Comparison of ENCODE assay signal across 27 cellular contexts in the genomic region with DNA sequence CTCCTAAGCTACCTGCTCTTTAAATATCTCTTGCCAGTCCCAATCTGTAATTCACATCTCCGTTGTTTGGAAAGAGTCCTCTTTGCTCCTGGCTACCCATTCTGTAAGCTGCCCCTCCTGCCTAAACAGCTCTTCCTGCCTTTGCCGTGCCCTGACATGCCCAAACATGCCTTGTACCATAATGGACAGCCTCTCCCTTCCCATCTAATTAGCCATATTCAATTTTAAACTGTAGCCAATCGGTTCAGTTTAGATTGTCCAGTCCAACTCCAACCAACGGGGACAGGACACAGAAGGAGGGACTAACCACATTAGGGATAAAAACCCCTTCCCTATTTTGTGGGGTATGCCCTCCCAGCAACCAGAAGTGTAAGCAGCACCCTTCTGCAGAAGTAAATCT. TPM values are rescaled to one million over a fixed set of nuclear protein-coding genes. Genes with fewer than 3 reads are reported as not detected.
DNase-seq lines count a peak whose midpoint lies in the region; ATAC-seq and TF ChIP-seq lines count a peak whose summit lies in the region.
"Had no signal": no experiment of that assay in that cellular context is flagged by ENCODE, and none has a peak within 500 bp of the region (broad histone marks: within the 10 kb centered on the region; RNA-seq: fewer than 3 reads in every experiment).

No MANE protein-coding gene starts in this region.

- CTCF ChIA-PET in MCF 10A (lab: Yijun Ruan, JAX) = interaction anchor here (0.8 to 3.5 kb wide), 8 partner anchors 11 to 317 kb away, joined by 3 to 39 read pairs (median 4); partner anchors contain the start of gene WWOX

- ATAC-seq in left lung = no peak
- ATAC-seq: activated naive CD8-positive, alpha-beta T cell treated with anti-CD3 and anti-CD28 coated beads, Interleukin-2, amount 50 U/mL, for 24 hours; gastrocnemius medialis; K562; pancreas; right cardiac atrium had no signal

- H3K4me2 ChIP-seq in smooth muscle cell = peak overlapping the region; percentile 82
- H3K4me2 ChIP-seq: BLaER1 treated with 17β-estradiol and CSF1 and Interleukin-3, amounts not matched to agents 10 nM and 100 nM had no signal

- no peaks in the 10 kb centered on the region for H3K36me3 ChIP-seq in breast epithelium
- H3K36me3 ChIP-seq in smooth muscle cell (ENCODE audit: low read depth) = no peaks in the 10 kb centered on the region
- no peaks in the 10 kb centered on the region for H3K36me3 ChIP-seq in left lung
- H3K36me3 ChIP-seq: brain microvascular endothelial cell, esophagus squamous epithelium, gastrocnemius medialis, pancreas, uterus had no signal

- POLR2A ChIA-PET in MCF 10A (lab: Yijun Ruan, JAX) = no interaction called here

- 19% methylated on average over 4 of the region's 4 CpGs for WGBS in smooth muscle cell (ENCODE audit: low lambda C conversion rate)

- TF ChIP-seq CTCF in MCF 10A (IDR thresholded peaks at IDR 0.05; ENCODE audit: unreplicated experiment) (no peak), breast epithelium (IDR thresholded peaks at IDR 0.05) (no peak), glutamatergic neuron (IDR thresholded peaks at IDR 0.05; ENCODE audit: partially characterized antibody, unreplicated experiment) (no peak), smooth muscle cell (IDR thresholded peaks at IDR 0.05; ENCODE audit: borderline replicate concordance, insufficient read depth, poor library complexity, severe bottlenecking) (no peak), left lung (IDR thresholded peaks at IDR 0.05) (no peak)

- peaks cover 9 to 14% of the 10 kb centered on the region in 2 donors for H3K9me3 ChIP-seq in breast epithelium
- H3K9me3 ChIP-seq in smooth muscle cell (replicated peaks; ENCODE audit: low read depth) = no peaks in the 10 kb centered on the region
- H3K9me3 ChIP-seq in left lung = peaks cover 0 to 18% of the 10 kb centered on the region in 2 donors
- H3K9me3 ChIP-seq: gastrocnemius medialis, pancreas, uterus had no signal

- H3K4me1 ChIP-seq in breast epithelium (no peaks in the 10 kb centered on the region), smooth muscle cell (ENCODE audit: low read depth) (peaks cover 41% of the 10 kb centered on the region), left lung (no peaks in the 10 kb centered on the region)
- H3K4me1 ChIP-seq: gastrocnemius medialis, pancreas, uterus had no signal

- DNase-seq in MCF 10A (ENCODE audit: unreplicated experiment) = peak; percentile 54
- no peak for DNase-seq in breast epithelium (ENCODE audit: low spot score in 2 of 2)
- DNase-seq in NCI-H526 (lab: John Stamatoyannopoulos, UW) = peak; percentile 15 to 22
- no peak for DNase-seq in glutamatergic neuron
- no peak for DNase-seq in smooth muscle cell (lab: John Stamatoyannopoulos, UW; ENCODE audit: unreplicated experiment)
- DNase-seq in putamen (ENCODE audit: low spot score) = no peak
- no peak for DNase-seq in left lung
- DNase-seq in hepatic stellate cell (ENCODE audit: low spot score) = no peak
- DNase-seq: activated B cell treated with CpG ODN at 0.5 μM for 24 hours; activated CD4-positive, alpha-beta T cell treated with anti-CD3 and anti-CD28 coated beads, Interleukin-2, amount 50 U/mL, for 48 hours; activated CD8-positive, alpha-beta memory T cell treated with anti-CD3 and anti-CD28 coated beads, Interleukin-2, amount 50 U/mL, for 48 hours; activated naive CD8-positive, alpha-beta T cell treated with anti-CD3 and anti-CD28 coated beads, Interleukin-2, amount 50 U/mL, for 24 hours; brain microvascular endothelial cell; effector memory CD4-positive, alpha-beta T cell; esophagus squamous epithelium; gastrocnemius medialis; naive B cell; NCI-H2029 treated with DMSO at 0.1 percent for 48 hours; NCI-H446 treated with DMSO at 0.1 percent for 48 hours; pancreas; right cardiac atrium; substantia nigra; T-helper 9 cell; uterus had no signal

- H3K4me3 ChIP-seq in breast epithelium = no peak overlapping the region
- H3K4me3 ChIP-seq in smooth muscle cell = no peak overlapping the region
- no peak overlapping the region for H3K4me3 ChIP-seq in left lung
- H3K4me3 ChIP-seq: BLaER1 treated with 17β-estradiol and CSF1 and Interleukin-3, amounts not matched to agents 10 nM and 100 nM; esophagus squamous epithelium; gastrocnemius medialis; K562; pancreas; uterus had no signal

- peaks cover 26% of the 10 kb centered on the region for H3K9me3 Mint-ChIP-seq in MCF 10A (ENCODE audit: unreplicated experiment)
- peaks cover 6% of the 10 kb centered on the region for H3K9me3 Mint-ChIP-seq in glutamatergic neuron (ENCODE audit: unreplicated experiment)

- H3K9ac ChIP-seq in smooth muscle cell (ENCODE audit: low read depth) = peak overlapping the region; percentile 9
- H3K9ac ChIP-seq: BLaER1 treated with 17β-estradiol and CSF1 and Interleukin-3, amounts not matched to agents 10 nM and 100 nM had no signal

- H3K4me1 Mint-ChIP-seq in MCF 10A (ENCODE audit: insufficient read depth, unreplicated experiment) (peaks cover 10% of the 10 kb centered on the region), glutamatergic neuron (ENCODE audit: low read depth, unreplicated experiment) (peaks cover 15% of the 10 kb centered on the region)
- H3K4me1 Mint-ChIP-seq: activated B cell treated with CpG ODN at 0.5 μM for 24 hours; activated naive CD8-positive, alpha-beta T cell treated with anti-CD3 and anti-CD28 coated beads, Interleukin-2, amount 50 U/mL, for 24 hours; memory B cell; naive B cell had no signal

- no peaks in the 10 kb centered on the region for H3K79me2 ChIP-seq in smooth muscle cell (ENCODE audit: low read depth)

- no TSS peak for BruUV-seq in MCF 10A (replicated peaks; lab: Mats Ljungman, UMichigan)

- H2AFZ ChIP-seq in smooth muscle cell (ENCODE audit: low read depth) = peak overlapping the region; percentile 82

- H3K36me3 Mint-ChIP-seq in MCF 10A (ENCODE audit: insufficient read depth, unreplicated experiment) (no peaks in the 10 kb centered on the region), glutamatergic neuron (ENCODE audit: unreplicated experiment) (peaks cover 13% of the 10 kb centered on the region)
- H3K36me3 Mint-ChIP-seq: naive B cell had no signal

- no peak overlapping the region for H3K4me3 Mint-ChIP-seq in MCF 10A (ENCODE audit: unreplicated experiment)
- no peak overlapping the region for H3K4me3 Mint-ChIP-seq in glutamatergic neuron (ENCODE audit: unreplicated experiment)
- H3K4me3 Mint-ChIP-seq: activated B cell treated with CpG ODN at 0.5 μM for 24 hours; activated naive CD8-positive, alpha-beta T cell treated with anti-CD3 and anti-CD28 coated beads, Interleukin-2, amount 50 U/mL, for 24 hours; memory B cell; naive B cell had no signal

- intact Hi-C loops in MCF 10A (cut with micrococcal nuclease) (no loop called here), breast epithelium (cut with DNase I; ENCODE audit: low total_unique reads) (no loop called here), left lung (cut with DNase I) (no loop called here)

- H3K27ac Mint-ChIP-seq in MCF 10A (ENCODE audit: low read depth, unreplicated experiment) (peak overlapping the region; percentile 0), glutamatergic neuron (ENCODE audit: unreplicated experiment) (peak overlapping the region; percentile 54)
- H3K27ac Mint-ChIP-seq: activated B cell treated with CpG ODN at 0.5 μM for 24 hours; activated naive CD8-positive, alpha-beta T cell treated with anti-CD3 and anti-CD28 coated beads, Interleukin-2, amount 50 U/mL, for 24 hours; memory B cell had no signal

- H3K27ac ChIP-seq in breast epithelium (no peak overlapping the region), smooth muscle cell (ENCODE audit: low read depth) (peak overlapping the region; percentile 97), left lung (no peak overlapping the region)
- H3K27ac ChIP-seq: BLaER1 treated with 17β-estradiol and CSF1 and Interleukin-3, amounts not matched to agents 10 nM and 100 nM; brain microvascular endothelial cell; esophagus squamous epithelium; gastrocnemius medialis; pancreas had no signal

- H3K27me3 Mint-ChIP-seq in MCF 10A (ENCODE audit: insufficient read depth, unreplicated experiment) = no peaks in the 10 kb centered on the region
- H3K27me3 Mint-ChIP-seq in glutamatergic neuron (ENCODE audit: unreplicated experiment) = peaks cover 6% of the 10 kb centered on the region

- H4K20me1 ChIP-seq in smooth muscle cell (ENCODE audit: low read depth) = no peaks in the 10 kb centered on the region
- H4K20me1 ChIP-seq: BLaER1 treated with 17β-estradiol and CSF1 and Interleukin-3, amounts not matched to agents 10 nM and 100 nM had no signal

- H3F3A ChIP-seq in smooth muscle cell (ENCODE audit: low read depth) = peaks cover 23% of the 10 kb centered on the region

- H3K27me3 ChIP-seq in breast epithelium = no peaks in the 10 kb centered on the region
- no peaks in the 10 kb centered on the region for H3K27me3 ChIP-seq in smooth muscle cell (ENCODE audit: low read depth)
- H3K27me3 ChIP-seq in left lung = no peaks in the 10 kb centered on the region
- H3K27me3 ChIP-seq: BLaER1 treated with 17β-estradiol and CSF1 and Interleukin-3, amounts not matched to agents 10 nM and 100 nM; brain microvascular endothelial cell; esophagus squamous epithelium; gastrocnemius medialis; pancreas; uterus had no signal

- TF ChIP-seq POLR2A in breast epithelium (IDR thresholded peaks at IDR 0.05) = no peak

RNA-seq across cellular contexts. Expression of gene CLEC3A, which starts 30.6 kb away (rescaled TPM):
- total RNA-seq in MCF 10A (2022) = not detected in 2 replicates
- under 1 TPM in 1 of 3 donors, not detected in 2; 0.66 TPM for total RNA-seq in breast epithelium
- not detected for total RNA-seq in glutamatergic neuron (ENCODE audit: unreplicated experiment)
- total RNA-seq in smooth muscle cell = 1.2 and 3.5 TPM in 2 replicates
- polyA plus RNA-seq in smooth muscle cell = 0.78 and 3.0 TPM in 2 replicates
- total RNA-seq in left lung = not detected
- total RNA-seq: activated B cell treated with CpG ODN at 0.5 μM for 24 hours, esophagus squamous epithelium, gastrocnemius medialis, K562, pancreas, right cardiac atrium, uterus had no signal
- polyA plus RNA-seq: K562, pancreas had no signal

Comparison
In these comparisons a context has a peak if more than half of its experiments do, and no peak if none do; other contexts are left out.
1. DNase-seq: peak in MCF 10A (single experiment) and NCI-H526 (2 of 2); none in breast epithelium (0 of 2), glutamatergic neuron (single experiment), smooth muscle cell (single experiment), putamen (single experiment), left lung (0 of 2) and hepatic stellate cell (single experiment).